Comparison of ENCODE assay signal across 13 cellular contexts in genomic region chr11:57432714-57433163, GRCh38. TPM values are rescaled to one million over a fixed set of nuclear protein-coding genes. Genes with fewer than 3 reads are reported as not detected.
A peak's percentile ranks its signal among the peaks of the same experiment; 100 is the strongest.
DNase-seq lines count a peak whose midpoint lies in the region; TF ChIP-seq lines count a peak whose summit lies in the region.
"Had no signal": no experiment of that assay in that cellular context is flagged by ENCODE, and none has a peak within 500 bp of the region (broad histone marks: within the 10 kb centered on the region; RNA-seq: fewer than 3 reads in every experiment).

No MANE protein-coding gene starts in this region.

- TF ChIP-seq CTCF in dorsolateral prefrontal cortex (IDR thresholded peaks at IDR 0.05 in 54 of 56, conservative IDR thresholded peaks at IDR 0.05 in 2 of 56; ENCODE audit: low read depth in 1 of 56, partially characterized antibody in 56 of 56), result no peak
- TF ChIP-seq CTCF in GM10248 (IDR thresholded peaks at IDR 0.05; ENCODE audit: control extremely low read depth, extremely low read depth, low read depth, missing control alignments), result no peak
- no peak for TF ChIP-seq CTCF in chondrocyte (IDR thresholded peaks at IDR 0.05)

- H3K9me3 Mint-ChIP-seq in activated T-cell treated with anti-CD3 and anti-CD28 coated beads, Interleukin-2, amount 50 U/mL, for 24 hours, result no peaks in the 10 kb centered on the region
- no peaks in the 10 kb centered on the region for H3K9me3 Mint-ChIP-seq in chondrocyte (ENCODE audit: low read depth)
- H3K9me3 Mint-ChIP-seq: CD4-positive, CD25-positive, alpha-beta regulatory T cell had no signal

- POLR2A ChIA-PET in GM10248 (lab: Yijun Ruan, JAX), result interaction anchor here (0.6 kb wide), 1 partner anchor 8 kb away, joined by 3 read pairs; no protein-coding TSS in a partner anchor

- H3K4me3 Mint-ChIP-seq in activated T-cell treated with anti-CD3 and anti-CD28 coated beads, Interleukin-2, amount 50 U/mL, for 24 hours, result no peak overlapping the region
- H3K4me3 Mint-ChIP-seq in chondrocyte (ENCODE audit: unreplicated experiment), result no peak overlapping the region
- H3K4me3 Mint-ChIP-seq: CD4-positive, CD25-positive, alpha-beta regulatory T cell had no signal

- no peak overlapping the region for H3K27ac Mint-ChIP-seq in activated T-cell treated with anti-CD3 and anti-CD28 coated beads, Interleukin-2, amount 50 U/mL, for 24 hours
- H3K27ac Mint-ChIP-seq in chondrocyte (ENCODE audit: unreplicated experiment), result no peak overlapping the region

- no peak overlapping the region for H3K4me3 ChIP-seq in dorsolateral prefrontal cortex
- H3K4me3 ChIP-seq: SK-N-MC had no signal

- no peaks in the 10 kb centered on the region for H3K36me3 Mint-ChIP-seq in activated T-cell treated with anti-CD3 and anti-CD28 coated beads, Interleukin-2, amount 50 U/mL, for 24 hours (ENCODE audit: low read depth)
- no peaks in the 10 kb centered on the region for H3K36me3 Mint-ChIP-seq in chondrocyte (ENCODE audit: low read depth)
- H3K36me3 Mint-ChIP-seq: CD4-positive, CD25-positive, alpha-beta regulatory T cell had no signal

- H3K4me1 Mint-ChIP-seq in activated T-cell treated with anti-CD3 and anti-CD28 coated beads, Interleukin-2, amount 50 U/mL, for 24 hours (ENCODE audit: low read depth), result peaks cover 12% of the 10 kb centered on the region
- H3K4me1 Mint-ChIP-seq in chondrocyte (ENCODE audit: low read depth), result peaks cover 22% of the 10 kb centered on the region

- intact Hi-C loops in dorsolateral prefrontal cortex (cut with DNase I), result no loop called here

- H3K27me3 ChIP-seq in dorsolateral prefrontal cortex, result no peaks in the 10 kb centered on the region
- H3K27me3 ChIP-seq: neutrophil had no signal

- CTCF ChIA-PET in GM10248 (lab: Yijun Ruan, JAX), result interaction anchor here (0.9 to 18.0 kb wide), 4 partner anchors 21 to 69 kb away, joined by 3 to 160 read pairs (median 4); partner anchors contain the start of gene RTN4RL2

- H3K27ac ChIP-seq in dorsolateral prefrontal cortex, result peak overlapping the region in 30 of 59 donors; percentile 4 to 67 (median 53)
- H3K27ac ChIP-seq: neutrophil, SK-N-MC had no signal

- peak; percentile 12 for DNase-seq in activated T-cell treated with anti-CD3 and anti-CD28 coated beads for 24 hours (ENCODE audit: low read depth)
- DNase-seq in activated T-cell treated with anti-CD3 and anti-CD28 coated beads, Interleukin-2, amount 50 U/mL, for 24 hours, result no peak
- peak; percentile 97 for DNase-seq in OCI-M1 (lab: John Stamatoyannopoulos, UW)
- DNase-seq in dorsolateral prefrontal cortex, result no peak
- peak; percentile 43 for DNase-seq in stromal cell of bone marrow (ENCODE audit: low read depth)
- DNase-seq in NCI-H526 (lab: John Stamatoyannopoulos, UW), result no peak
- no peak for DNase-seq in GM10248 (ENCODE audit: extremely low spot score)
- DNase-seq in chondrocyte (ENCODE audit: low spot score), result no peak
- DNase-seq: CD4-positive, CD25-positive, alpha-beta regulatory T cell; effector CD4-positive, alpha-beta T cell had no signal

- no peaks in the 10 kb centered on the region for H3K27me3 Mint-ChIP-seq in activated T-cell treated with anti-CD3 and anti-CD28 coated beads, Interleukin-2, amount 50 U/mL, for 24 hours
- H3K27me3 Mint-ChIP-seq in chondrocyte (ENCODE audit: low read depth), result peaks cover 2% of the 10 kb centered on the region
- H3K27me3 Mint-ChIP-seq: CD4-positive, CD25-positive, alpha-beta regulatory T cell had no signal

RNA-seq across cellular contexts. Expression of gene SLC43A3, which starts 5.8 kb away (rescaled TPM):
- total RNA-seq in dorsolateral prefrontal cortex, result 10 to 100 TPM in 13 of 120 experiments, 1 to 10 TPM in 107; 2.5 to 22.1 (median 6.5) TPM
- 10.8 to 12.6 TPM (median 12.4 TPM) in 3 replicates for total RNA-seq in chondrocyte

RNA-seq across cellular contexts. Expression of gene RTN4RL2, which starts 27.6 kb away (rescaled TPM):
- total RNA-seq in dorsolateral prefrontal cortex, result 10 to 100 TPM in 119 of 120 experiments, 1 to 10 TPM in 1; 8.1 to 75.2 (median 32.4) TPM
- 0.31 to 0.57 TPM in 2 of 3 replicates, not detected in the other for total RNA-seq in chondrocyte
- total RNA-seq: CD4-positive, CD25-positive, alpha-beta regulatory T cell had no signal

RNA-seq across cellular contexts. Expression of gene PRG2, which starts 42.3 kb away (rescaled TPM):
- total RNA-seq in dorsolateral prefrontal cortex (under 1 TPM in 2 of 120 experiments, not detected in 118; 0.28 to 0.47 TPM), chondrocyte (not detected in 3 replicates)
- total RNA-seq: CD4-positive, CD25-positive, alpha-beta regulatory T cell had no signal

RNA-seq across cellular contexts. Expression of gene PRG3, which starts 51.8 kb away (rescaled TPM):
- total RNA-seq in dorsolateral prefrontal cortex, result not detected
- total RNA-seq in chondrocyte, result not detected in 3 replicates
- total RNA-seq: CD4-positive, CD25-positive, alpha-beta regulatory T cell; urinary bladder had no signal

Comparison
In these comparisons a context has a peak if more than half of its experiments do, and no peak if none do; other contexts are left out.
1. DNase-seq: peak in activated T-cell treated with anti-CD3 and anti-CD28 coated beads for 24 hours (single experiment), OCI-M1 (single experiment) and stromal cell of bone marrow (single experiment); none in activated T-cell treated with anti-CD3 and anti-CD28 coated beads, Interleukin-2, amount 50 U/mL, for 24 hours (single experiment), dorsolateral prefrontal cortex (0 of 10), NCI-H526 (0 of 2), GM10248 (single experiment) and chondrocyte (single experiment).